ENCODE assay signal across 10 cellular contexts in the genomic region with DNA sequence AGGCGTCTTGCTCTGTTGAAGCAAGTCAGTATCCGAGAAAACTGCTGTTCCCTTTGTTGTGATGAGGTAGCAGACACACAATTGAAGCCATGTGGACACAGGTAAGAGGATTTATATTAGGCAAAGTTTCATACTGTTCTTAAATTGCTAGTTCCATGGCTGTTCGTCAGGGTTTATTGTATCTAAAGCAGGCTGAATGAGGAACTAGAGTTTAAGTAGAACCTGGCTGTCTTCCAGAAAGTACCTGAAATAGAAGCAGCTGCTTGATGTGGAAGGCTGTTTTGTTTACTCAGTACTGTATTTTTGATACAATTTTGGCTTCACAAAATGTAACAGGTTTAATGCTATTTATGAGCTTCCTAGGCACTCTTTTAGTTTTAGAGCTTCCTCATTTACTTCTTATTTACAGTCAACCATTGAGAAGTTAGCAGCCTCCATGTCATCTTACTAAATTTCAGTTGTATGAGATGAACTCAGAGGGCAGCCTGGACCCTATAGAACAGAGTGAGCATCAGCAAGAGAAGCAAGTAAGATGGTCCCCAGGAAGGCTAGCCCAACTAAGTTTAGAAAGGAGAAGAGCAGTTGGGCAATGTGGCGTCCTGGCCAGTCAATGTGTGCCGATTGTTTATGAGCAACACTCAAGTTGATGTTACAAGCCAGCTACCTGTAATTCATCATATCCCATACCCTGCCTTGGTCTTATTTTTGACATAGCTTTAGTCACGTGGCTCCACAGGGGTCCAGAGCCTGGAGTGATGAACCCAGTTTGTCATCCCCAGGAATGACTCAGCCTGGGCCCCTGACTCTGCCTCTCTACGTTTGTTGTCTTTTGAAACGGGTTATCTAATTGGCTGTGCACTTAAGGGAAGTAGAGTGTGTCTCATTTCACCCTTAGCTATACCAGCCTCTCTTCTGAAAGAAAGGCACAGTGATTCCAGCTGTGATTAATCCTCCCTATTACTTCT. TPM values are rescaled to one million over a fixed set of nuclear protein-coding genes. Genes with fewer than 3 reads are reported as not detected.
A peak's percentile ranks its signal among the peaks of the same experiment; 100 is the strongest.
DNase-seq lines count a peak whose midpoint lies in the region; ATAC-seq and TF ChIP-seq lines count a peak whose summit lies in the region.
"Had no signal": no experiment of that assay in that cellular context is flagged by ENCODE, and none has a peak within 500 bp of the region (broad histone marks: within the 10 kb centered on the region; RNA-seq: fewer than 3 reads in every experiment).

No MANE protein-coding gene starts in this region.

- peaks cover 11% of the 10 kb centered on the region for H3K36me3 ChIP-seq in GM06990 (ENCODE audit: control insufficient read depth, insufficient read depth, low read length)
- H3K36me3 ChIP-seq in mucosa of descending colon (ENCODE audit: low read depth), result peaks cover 10% of the 10 kb centered on the region
- H3K36me3 ChIP-seq in stomach, result peaks cover 50 to 100% (median 98%) of the 10 kb centered on the region in 4 donors

- TF ChIP-seq CTCF in GM06990 (IDR thresholded peaks at IDR 0.05; ENCODE audit: insufficient read depth, low read length, poor library complexity, severe bottlenecking), result no peak
- TF ChIP-seq CTCF in activated B cell treated with CpG ODN at 0.5 μM for 24 hours (IDR thresholded peaks at IDR 0.05), result no peak
- TF ChIP-seq CTCF in mucosa of descending colon (IDR thresholded peaks at IDR 0.05), result no peak
- no peak for TF ChIP-seq CTCF in stomach (IDR thresholded peaks at IDR 0.05)

- no peak for TF ChIP-seq EP300 in stomach (IDR thresholded peaks at IDR 0.05)

- H3K27me3 Mint-ChIP-seq in activated B cell treated with CpG ODN at 0.5 μM for 24 hours, result no peaks in the 10 kb centered on the region

- H3K4me1 ChIP-seq in mucosa of descending colon (ENCODE audit: low read depth) (no peaks in the 10 kb centered on the region), stomach (peaks cover 0 to 7% (median 1%) of the 10 kb centered on the region in 4 donors)

- H3K4me3 Mint-ChIP-seq in activated B cell treated with CpG ODN at 0.5 μM for 24 hours, result no peak overlapping the region
- H3K4me3 Mint-ChIP-seq: neural crest cell had no signal

- no peak for TF ChIP-seq POLR2A in stomach (IDR thresholded peaks at IDR 0.05)

- H3K27me3 ChIP-seq in GM06990 (replicated peaks; ENCODE audit: control insufficient read depth, insufficient read depth, low read length), result no peaks in the 10 kb centered on the region
- no peaks in the 10 kb centered on the region for H3K27me3 ChIP-seq in stomach

- peak overlapping the region in 1 of 5 donors; percentile 10 for H3K27ac ChIP-seq in stomach

- CTCF ChIA-PET in activated B cell treated with CpG ODN at 0.5 μM for 24 hours (lab: Charles Lee), result no interaction called here

- H3K9me3 Mint-ChIP-seq in activated B cell treated with CpG ODN at 0.5 μM for 24 hours, result no peaks in the 10 kb centered on the region
- H3K9me3 Mint-ChIP-seq: neural crest cell had no signal

- H3K4me1 Mint-ChIP-seq in activated B cell treated with CpG ODN at 0.5 μM for 24 hours, result peaks cover 34% of the 10 kb centered on the region
- H3K4me1 Mint-ChIP-seq: neural crest cell had no signal

- intact Hi-C loops in activated B cell treated with CpG ODN at 0.5 μM for 24 hours (cut with micrococcal nuclease) (loop anchor here (1.0 kb wide), 1 partner anchor 10 kb away; the partner anchor contains the start of gene ARL2BP), mucosa of descending colon (cut with DNase I, micrococcal nuclease) (no loop called here), stomach (cut with DNase I; ENCODE audit: low total_unique reads) (no loop called here)

- DNase-seq in GM06990 (ENCODE audit: extremely low read depth, insufficient read length), result peak; percentile 47
- DNase-seq in NCI-H1092 treated with DMSO at 0.1 percent for 48 hours (lab: John Stamatoyannopoulos, UW), result peak; percentile 85
- no peak for DNase-seq in activated B cell treated with CpG ODN at 0.5 μM for 24 hours
- no peak for DNase-seq in mucosa of descending colon
- DNase-seq in stomach, result no peak
- DNase-seq in activated CD4-positive, alpha-beta T cell treated with anti-CD3 and anti-CD28 coated beads, Interleukin-2, amount 50 U/mL, for 1 hour, result no peak
- DNase-seq: activated CD8-positive, alpha-beta memory T cell treated with anti-CD3 and anti-CD28 coated beads for 24 hours had no signal

- H3K4me3 ChIP-seq in GM06990 (replicated peaks; ENCODE audit: low read depth, low read length) (no peak overlapping the region), mucosa of descending colon (no peak overlapping the region), stomach (no peak overlapping the region)

- H3K27ac Mint-ChIP-seq in activated B cell treated with CpG ODN at 0.5 μM for 24 hours, result peak overlapping the region; percentile 85

- ATAC-seq in activated B cell treated with CpG ODN at 0.5 μM for 24 hours (ENCODE audit: low read depth), result peak; percentile 83
- ATAC-seq in mucosa of descending colon, result peak; percentile 88
- ATAC-seq in HG02938 (IDR thresholded peaks at IDR 0.05; ENCODE audit: unreplicated experiment), result no peak
- ATAC-seq in HG03457 (IDR thresholded peaks at IDR 0.05; ENCODE audit: unreplicated experiment), result no peak

- 60 to 74% (median 62%) methylated on average over 8 of the region's 8 CpGs for WGBS in stomach, 5 donors

- POLR2A ChIA-PET in activated B cell treated with CpG ODN at 0.5 μM for 24 hours (lab: Charles Lee), result interaction anchor here (0.6 to 1.7 kb wide), 5 partner anchors 10 to 183 kb away, joined by 3 to 6 read pairs (median 6); partner anchors contain the start of genes ARL2BP, PSME3IP1 and RSPRY1

- peaks cover 67% of the 10 kb centered on the region for H3K36me3 Mint-ChIP-seq in activated B cell treated with CpG ODN at 0.5 μM for 24 hours (ENCODE audit: low read depth)

- H3K9me3 ChIP-seq in mucosa of descending colon (no peaks in the 10 kb centered on the region), stomach (no peaks in the 10 kb centered on the region)

RNA-seq across cellular contexts. Expression of gene ARL2BP, which starts 9.6 kb away (rescaled TPM):
- 27.1 and 29.4 TPM in 2 replicates for total RNA-seq in activated B cell treated with CpG ODN at 0.5 μM for 24 hours
- 10 to 100 TPM; 29.2 to 39.7 (median 35.4) TPM for total RNA-seq in mucosa of descending colon
- 10 to 100 TPM; 15.6 to 61.6 (median 46.7) TPM for total RNA-seq in stomach
- 10 to 100 TPM; 24.0 to 46.6 (median 39.8) TPM for polyA plus RNA-seq in stomach

RNA-seq across cellular contexts. Expression of gene PLLP, which starts 49.1 kb away (rescaled TPM):
- not detected in 2 replicates for total RNA-seq in activated B cell treated with CpG ODN at 0.5 μM for 24 hours
- total RNA-seq in mucosa of descending colon, result 1 to 10 TPM; 2.8 to 8.6 (median 4.3) TPM
- total RNA-seq in stomach, result 100 to 1,000 TPM in 2 of 5 donors, 10 to 100 TPM in 3; 27.4 to 190 (median 59.1) TPM
- 10 to 100 TPM; 39.0 to 46.6 (median 43.7) TPM for polyA plus RNA-seq in stomach

RNA-seq across cellular contexts. Expression of gene RSPRY1, which starts 49.3 kb away (rescaled TPM):
- total RNA-seq in activated B cell treated with CpG ODN at 0.5 μM for 24 hours (32.6 and 39.9 TPM in 2 replicates), mucosa of descending colon (10 to 100 TPM; 40.6 to 44.1 (median 42.0) TPM), stomach (100 to 1,000 TPM in 1 of 5 donors, 10 to 100 TPM in 3, 1 to 10 TPM in 1; 5.5 to 110 (median 46.2) TPM)
- 10 to 100 TPM in 1 of 3 donors, 1 to 10 TPM in 2; 8.6 to 13.7 (median 8.8) TPM for polyA plus RNA-seq in stomach

RNA-seq across cellular contexts. Expression of gene PSME3IP1, which starts 49.6 kb away (rescaled TPM):
- total RNA-seq in activated B cell treated with CpG ODN at 0.5 μM for 24 hours (131 and 147 TPM in 2 replicates), mucosa of descending colon (100 to 1,000 TPM in 2 of 3 donors, 10 to 100 TPM in 1; 97.9 to 138 (median 114) TPM), stomach (100 to 1,000 TPM in 1 of 5 donors, 10 to 100 TPM in 4; 52.7 to 104 (median 91.0) TPM)
- polyA plus RNA-seq in stomach, result 10 to 100 TPM; 37.4 to 64.3 (median 51.5) TPM

Comparison
In these comparisons a context has a peak if more than half of its experiments do, and no peak if none do; other contexts are left out.
1. DNase-seq: peak in GM06990 (single experiment) and NCI-H1092 treated with DMSO at 0.1 percent for 48 hours (single experiment); none in activated B cell treated with CpG ODN at 0.5 μM for 24 hours (single experiment), mucosa of descending colon (0 of 3), stomach (single experiment) and activated CD4-positive, alpha-beta T cell treated with anti-CD3 and anti-CD28 coated beads, Interleukin-2, amount 50 U/mL, for 1 hour (single experiment).
2. ATAC-seq: peak in activated B cell treated with CpG ODN at 0.5 μM for 24 hours (single experiment) and mucosa of descending colon (single experiment); none in HG02938 (single experiment) and HG03457 (single experiment).